Comparison of ENCODE assay signal across 8 cellular contexts in genomic region chr17:4789951-4790704, GRCh38. TPM values are rescaled to one million over a fixed set of nuclear protein-coding genes. Genes with fewer than 3 reads are reported as not detected.
DNase-seq lines count a peak whose midpoint lies in the region; ATAC-seq and TF ChIP-seq lines count a peak whose summit lies in the region.

No MANE protein-coding gene starts in this region.

- TF ChIP-seq CTCF in AG04449 (IDR thresholded peaks at IDR 0.05; ENCODE audit: insufficient read depth, low read length, missing control alignments) = peak; percentile 93

- CTCF ChIA-PET in AG04449 (lab: Yijun Ruan, JAX) = interaction anchor here (0.6 to 8.9 kb wide), 43 partner anchors 9 to 643 kb away, joined by 3 to 154 read pairs (median 4); partner anchors contain the start of genes C17orf107, CHRNE, MED11 and PELP1

- peak overlapping the region; percentile 67 for H3K4me3 ChIP-seq in AG04449 (ENCODE audit: low read depth, low read length)

- peak overlapping the region; percentile 89 for H3K27ac ChIP-seq in cingulate gyrus (ENCODE audit: low read depth, low read length)

- DNase-seq in AG04449 (ENCODE audit: low read depth, low spot score) = peak; percentile 17
- peak; percentile 70 for DNase-seq in NCI-H446 treated with DMSO at 0.1 percent for 48 hours (lab: John Stamatoyannopoulos, UW)
- DNase-seq in activated CD4-positive, alpha-beta T cell treated with anti-CD3 and anti-CD28 coated beads for 4 hours = peak; percentile 73 to 78
- peak; percentile 90 for DNase-seq in left lobe of liver (ENCODE audit: low spot score)
- DNase-seq in stimulated activated CD4-positive, alpha-beta T cell treated with anti-CD3 and anti-CD28 coated beads, Interleukin-1b, Interleukin-23, amount 100 ng/mL, for 48 hours = peak; percentile 84

- POLR2A ChIA-PET in AG04449 (lab: Yijun Ruan, JAX) = interaction anchor here (0.7 to 1.5 kb wide), 6 partner anchors 11 to 177 kb away, joined by 3 to 6 read pairs (median 4); partner anchors contain the start of genes ARRB2, CHRNE and PLD2

- ATAC-seq in GM18520 (IDR thresholded peaks at IDR 0.05; ENCODE audit: unreplicated experiment) (peak; percentile 84), HG03066 (IDR thresholded peaks at IDR 0.05; ENCODE audit: low read depth, unreplicated experiment) (peak; percentile 87), left lobe of liver (peak; percentile 83)

RNA-seq across cellular contexts. Expression of gene GLTPD2, which starts 1.4 kb away (rescaled TPM):
- total RNA-seq in left lobe of liver = 28.0 TPM

RNA-seq across cellular contexts. Expression of gene VMO1, which starts 4.0 kb away (rescaled TPM):
- total RNA-seq in left lobe of liver = 8.2 TPM

RNA-seq across cellular contexts. Expression of gene PSMB6, which starts 5.8 kb away (rescaled TPM):
- total RNA-seq in left lobe of liver = 79.1 TPM

RNA-seq across cellular contexts. Expression of gene PLD2, which starts 16.8 kb away (rescaled TPM):
- 8.5 TPM for total RNA-seq in left lobe of liver

Comparison
In these comparisons a context has a peak if more than half of its experiments do, and no peak if none do; other contexts are left out.
1. Peak in every context shown above with its lines: DNase-seq, ATAC-seq, H3K4me3 ChIP-seq and H3K27ac ChIP-seq.
2. DNase-seq: peak in every context shown above with its lines; median percentile 90 in left lobe of liver; 84 in stimulated activated CD4-positive, alpha-beta T cell treated with anti-CD3 and anti-CD28 coated beads, Interleukin-1b, Interleukin-23, amount 100 ng/mL, for 48 hours; 76 in activated CD4-positive, alpha-beta T cell treated with anti-CD3 and anti-CD28 coated beads for 4 hours; 70 in NCI-H446 treated with DMSO at 0.1 percent for 48 hours; 17 in AG04449.